Comparison of ENCODE assay signal across 10 cellular contexts in the genomic region with DNA sequence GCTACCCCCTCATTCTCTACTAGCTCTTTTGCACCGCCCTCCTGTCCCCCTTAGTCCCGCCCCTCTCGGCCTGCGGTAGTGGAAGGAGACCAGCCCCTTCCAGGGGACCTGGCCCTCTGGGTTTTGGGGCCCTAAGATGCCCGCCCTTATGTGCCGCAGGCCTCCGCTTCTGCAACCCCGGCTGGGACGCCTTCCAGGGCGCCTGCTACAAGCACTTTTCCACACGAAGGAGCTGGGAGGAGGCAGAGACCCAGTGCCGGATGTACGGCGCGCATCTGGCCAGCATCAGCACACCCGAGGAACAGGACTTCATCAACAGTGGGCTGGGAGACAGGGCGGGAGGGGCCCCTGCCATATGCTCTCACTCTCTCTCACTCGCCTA. TPM values are rescaled to one million over a fixed set of nuclear protein-coding genes. Genes with fewer than 3 reads are reported as not detected.
A peak's percentile ranks its signal among the peaks of the same experiment; 100 is the strongest.
DNase-seq lines count a peak whose midpoint lies in the region; ATAC-seq and FAIRE-seq lines count a peak whose summit lies in the region.
"Had no signal": no experiment of that assay in that cellular context is flagged by ENCODE, and none has a peak within 500 bp of the region (broad histone marks: within the 10 kb centered on the region; RNA-seq: fewer than 3 reads in every experiment).

No MANE protein-coding gene starts in this region.

- H3K4me3 Mint-ChIP-seq in T-helper 1 cell treated with Interleukin-12 subunit alpha and Interleukin-12 subunit beta and Interleukin-4 antibody, amounts not matched to agents 30 μg/mL and 1 μg/mL, for 36 hours, result peak overlapping the region; percentile 57
- H3K4me3 Mint-ChIP-seq in activated T-helper 17 cell treated with anti-CD3 and anti-CD28 coated beads, Interleukin-2, amount 50 U/mL, for 72 hours, result peak overlapping the region; percentile 62
- peak overlapping the region; percentile 69 to 81 for H3K4me3 Mint-ChIP-seq in stimulated activated naive CD8-positive, alpha-beta T cell treated with anti-CD3 and anti-CD28 coated beads, Interleukin-15, amount 100 ng/mL, for 72 hours

- peaks cover 12% of the 10 kb centered on the region for H3K4me1 ChIP-seq in iPS-15b (ENCODE audit: control insufficient read depth, insufficient read depth, low read length)

- FAIRE-seq in urothelium cell line (lab: Jason Lieb, UNC), result no peak
- FAIRE-seq: colon had no signal

- DNase-seq in T-helper 1 cell, result no peak
- DNase-seq in stimulated activated naive CD8-positive, alpha-beta T cell treated with anti-CD3 and anti-CD28 coated beads, Interleukin-15, amount 100 ng/mL, for 72 hours, result no peak
- DNase-seq in urothelium cell line (ENCODE audit: low spot score), result no peak

- ATAC-seq in activated T-helper 17 cell treated with anti-CD3 and anti-CD28 coated beads, Interleukin-2, amount 50 U/mL, for 72 hours (replicated peaks), result no peak
- no peak for ATAC-seq in stimulated activated naive CD8-positive, alpha-beta T cell treated with anti-CD3 and anti-CD28 coated beads, Interleukin-15, amount 100 ng/mL, for 72 hours
- no peak for ATAC-seq in GM21576 (IDR thresholded peaks at IDR 0.05; ENCODE audit: unreplicated experiment)
- ATAC-seq in HG03432 (IDR thresholded peaks at IDR 0.05; ENCODE audit: unreplicated experiment), result no peak

- H3K27me3 Mint-ChIP-seq in T-helper 1 cell treated with Interleukin-12 subunit alpha and Interleukin-12 subunit beta and Interleukin-4 antibody, amounts not matched to agents 30 μg/mL and 1 μg/mL, for 36 hours (ENCODE audit: low read depth), result peaks cover 59% of the 10 kb centered on the region
- peaks cover 47% of the 10 kb centered on the region for H3K27me3 Mint-ChIP-seq in activated T-helper 17 cell treated with anti-CD3 and anti-CD28 coated beads, Interleukin-2, amount 50 U/mL, for 72 hours
- H3K27me3 Mint-ChIP-seq in stimulated activated naive CD8-positive, alpha-beta T cell treated with anti-CD3 and anti-CD28 coated beads, Interleukin-15, amount 100 ng/mL, for 72 hours, result peaks cover 66% of the 10 kb centered on the region

- H3K9ac ChIP-seq in iPS-15b (ENCODE audit: low read depth, low read length), result no peak overlapping the region

- H3K4me3 ChIP-seq in iPS-15b (ENCODE audit: low read depth, low read length), result peak overlapping the region; percentile 69

- no peaks in the 10 kb centered on the region for H3K9me3 Mint-ChIP-seq in T-helper 1 cell treated with Interleukin-12 subunit alpha and Interleukin-12 subunit beta and Interleukin-4 antibody, amounts not matched to agents 30 μg/mL and 1 μg/mL, for 36 hours
- H3K9me3 Mint-ChIP-seq in activated T-helper 17 cell treated with anti-CD3 and anti-CD28 coated beads, Interleukin-2, amount 50 U/mL, for 72 hours, result no peaks in the 10 kb centered on the region
- no peaks in the 10 kb centered on the region for H3K9me3 Mint-ChIP-seq in stimulated activated naive CD8-positive, alpha-beta T cell treated with anti-CD3 and anti-CD28 coated beads, Interleukin-15, amount 100 ng/mL, for 72 hours

- no peak overlapping the region for H3K27ac Mint-ChIP-seq in T-helper 1 cell treated with Interleukin-12 subunit alpha and Interleukin-12 subunit beta and Interleukin-4 antibody, amounts not matched to agents 30 μg/mL and 1 μg/mL, for 36 hours
- no peak overlapping the region for H3K27ac Mint-ChIP-seq in activated T-helper 17 cell treated with anti-CD3 and anti-CD28 coated beads, Interleukin-2, amount 50 U/mL, for 72 hours
- H3K27ac Mint-ChIP-seq in stimulated activated naive CD8-positive, alpha-beta T cell treated with anti-CD3 and anti-CD28 coated beads, Interleukin-15, amount 100 ng/mL, for 72 hours, result no peak overlapping the region

- H3K27me3 ChIP-seq in iPS-15b (ENCODE audit: control insufficient read depth, insufficient read depth, low read length), result peaks cover 64% of the 10 kb centered on the region
- H3K27me3 ChIP-seq: testis had no signal

- H3K4me1 Mint-ChIP-seq in T-helper 1 cell treated with Interleukin-12 subunit alpha and Interleukin-12 subunit beta and Interleukin-4 antibody, amounts not matched to agents 30 μg/mL and 1 μg/mL, for 36 hours (ENCODE audit: low read depth), result peaks cover 36% of the 10 kb centered on the region
- H3K4me1 Mint-ChIP-seq in activated T-helper 17 cell treated with anti-CD3 and anti-CD28 coated beads, Interleukin-2, amount 50 U/mL, for 72 hours, result peaks cover 32% of the 10 kb centered on the region
- H3K4me1 Mint-ChIP-seq in stimulated activated naive CD8-positive, alpha-beta T cell treated with anti-CD3 and anti-CD28 coated beads, Interleukin-15, amount 100 ng/mL, for 72 hours, result peaks cover 53% of the 10 kb centered on the region

- H3K36me3 ChIP-seq in iPS-15b (ENCODE audit: control insufficient read depth, insufficient read depth, low read length), result no peaks in the 10 kb centered on the region

- H3K9me3 ChIP-seq in iPS-15b (ENCODE audit: control insufficient read depth, insufficient read depth, low read length), result no peaks in the 10 kb centered on the region
- H3K9me3 ChIP-seq: testis had no signal

- no peaks in the 10 kb centered on the region for H3K36me3 Mint-ChIP-seq in T-helper 1 cell treated with Interleukin-12 subunit alpha and Interleukin-12 subunit beta and Interleukin-4 antibody, amounts not matched to agents 30 μg/mL and 1 μg/mL, for 36 hours (ENCODE audit: low read depth)
- H3K36me3 Mint-ChIP-seq in activated T-helper 17 cell treated with anti-CD3 and anti-CD28 coated beads, Interleukin-2, amount 50 U/mL, for 72 hours (ENCODE audit: low read depth), result no peaks in the 10 kb centered on the region

RNA-seq across cellular contexts. Expression of a gene that starts 14.9 kb away (rescaled TPM):
- not detected for total RNA-seq in activated T-helper 17 cell treated with anti-CD3 and anti-CD28 coated beads, Interleukin-2, amount 50 U/mL, for 72 hours

RNA-seq across cellular contexts. Expression of a gene that starts 20.4 kb away (rescaled TPM):
- under 1 TPM in 1 of 2 donors, not detected in 1; 0.05 TPM for total RNA-seq in activated T-helper 17 cell treated with anti-CD3 and anti-CD28 coated beads, Interleukin-2, amount 50 U/mL, for 72 hours

RNA-seq across cellular contexts. Expression of a gene that starts 37.6 kb away (rescaled TPM):
- total RNA-seq in activated T-helper 17 cell treated with anti-CD3 and anti-CD28 coated beads, Interleukin-2, amount 50 U/mL, for 72 hours, result 1 to 10 TPM in 1 of 2 donors, under 1 TPM in 1; 0.30 to 1.5 TPM

RNA-seq across cellular contexts. Expression of a gene that starts 48.6 kb away (rescaled TPM):
- 1 to 10 TPM; 2.2 to 4.4 TPM for total RNA-seq in activated T-helper 17 cell treated with anti-CD3 and anti-CD28 coated beads, Interleukin-2, amount 50 U/mL, for 72 hours

RNA-seq across cellular contexts. Expression of a gene that starts 55.5 kb away (rescaled TPM):
- 10 to 100 TPM; 21.3 to 51.8 TPM for total RNA-seq in activated T-helper 17 cell treated with anti-CD3 and anti-CD28 coated beads, Interleukin-2, amount 50 U/mL, for 72 hours
